Comparison of ENCODE assay signal across 1 cellular context in genomic region chr2:205704101-205704741, GRCh38.
A peak's percentile ranks its signal among the peaks of the same experiment; 100 is the strongest.
TF ChIP-seq lines count a peak whose summit lies in the region.

No MANE protein-coding gene starts in this region.

TF ChIP-seq in HepG2, 621 proteins besides CTCF, POLR2A, EP300 and RAD21 (continued from another document and continues in another):
- TF ChIP-seq, protein P1, sequence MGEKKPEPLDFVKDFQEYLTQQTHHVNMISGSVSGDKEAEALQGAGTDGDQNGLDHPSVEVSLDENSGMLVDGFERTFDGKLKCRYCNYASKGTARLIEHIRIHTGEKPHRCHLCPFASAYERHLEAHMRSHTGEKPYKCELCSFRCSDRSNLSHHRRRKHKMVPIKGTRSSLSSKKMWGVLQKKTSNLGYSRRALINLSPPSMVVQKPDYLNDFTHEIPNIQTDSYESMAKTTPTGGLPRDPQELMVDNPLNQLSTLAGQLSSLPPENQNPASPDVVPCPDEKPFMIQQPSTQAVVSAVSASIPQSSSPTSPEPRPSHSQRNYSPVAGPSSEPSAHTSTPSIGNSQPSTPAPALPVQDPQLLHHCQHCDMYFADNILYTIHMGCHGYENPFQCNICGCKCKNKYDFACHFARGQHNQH (CRISPR knock-in tag; IDR thresholded peaks at IDR 0.05): 0 out of 2 replicates have a peak, but pooled peaks have one; percentile 14
- TF ChIP-seq, protein P2, sequence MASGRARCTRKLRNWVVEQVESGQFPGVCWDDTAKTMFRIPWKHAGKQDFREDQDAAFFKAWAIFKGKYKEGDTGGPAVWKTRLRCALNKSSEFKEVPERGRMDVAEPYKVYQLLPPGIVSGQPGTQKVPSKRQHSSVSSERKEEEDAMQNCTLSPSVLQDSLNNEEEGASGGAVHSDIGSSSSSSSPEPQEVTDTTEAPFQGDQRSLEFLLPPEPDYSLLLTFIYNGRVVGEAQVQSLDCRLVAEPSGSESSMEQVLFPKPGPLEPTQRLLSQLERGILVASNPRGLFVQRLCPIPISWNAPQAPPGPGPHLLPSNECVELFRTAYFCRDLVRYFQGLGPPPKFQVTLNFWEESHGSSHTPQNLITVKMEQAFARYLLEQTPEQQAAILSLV (CRISPR knock-in tag; IDR thresholded peaks at IDR 0.05; ENCODE audit: borderline replicate concordance): 0 out of 2 replicates have a peak, but pooled peaks have one; percentile 28
- no peak for TF ChIP-seq XBP1 (CRISPR knock-in tag; IDR thresholded peaks at IDR 0.05)
- no peak; the same call in 1 of the 2 replicates for TF ChIP-seq DPF2 (CRISPR knock-in tag; IDR thresholded peaks at IDR 0.05; ENCODE audit: borderline replicate concordance, low read depth)
- TF ChIP-seq SRF (IDR thresholded peaks at IDR 0.05; ENCODE audit: low read depth, low read length): no peak
- no peak for TF ChIP-seq ETV6 (CRISPR knock-in tag; conservative IDR thresholded peaks at IDR 0.05)
- 0 out of 2 replicates have a peak, but pooled peaks have one; percentile 44 for TF ChIP-seq RNF2 (conservative IDR thresholded peaks at IDR 0.05; ENCODE audit: low read depth)
- no peak for TF ChIP-seq ZNF407 (CRISPR knock-in tag; IDR thresholded peaks at IDR 0.05; ENCODE audit: not compliant biosample characterization)
- no peak for TF ChIP-seq CERS6 (CRISPR knock-in tag; IDR thresholded peaks at IDR 0.05)
- no peak for TF ChIP-seq DRAP1 (CRISPR knock-in tag; IDR thresholded peaks at IDR 0.05)
- no peak for TF ChIP-seq ATF1 (CRISPR knock-in tag; IDR thresholded peaks at IDR 0.05)
- TF ChIP-seq RBM22 (optimal IDR thresholded peaks at IDR 0.05; ENCODE audit: low read length): no peak
- no peak for TF ChIP-seq NFYC (CRISPR knock-in tag; IDR thresholded peaks at IDR 0.05)
- TF ChIP-seq PBX3 (CRISPR knock-in tag; IDR thresholded peaks at IDR 0.05; ENCODE audit: borderline replicate concordance): no peak
- peak; percentile 42; the same call in 1 of the 2 replicates for TF ChIP-seq TBX2 (CRISPR knock-in tag; IDR thresholded peaks at IDR 0.05; ENCODE audit: borderline replicate concordance)
- TF ChIP-seq TMF1 (CRISPR knock-in tag; IDR thresholded peaks at IDR 0.05; ENCODE audit: low read depth): no peak
- peak; percentile 34; the same call in 1 of the 2 replicates for TF ChIP-seq BRF2 (CRISPR knock-in tag; IDR thresholded peaks at IDR 0.05)
- peak; percentile 38; the same call in 1 of the 2 replicates for TF ChIP-seq SAP130 (CRISPR knock-in tag; IDR thresholded peaks at IDR 0.05; ENCODE audit: low read depth)
- TF ChIP-seq CBX2 (IDR thresholded peaks at IDR 0.05; ENCODE audit: low read depth, low read length): no peak
- no peak for TF ChIP-seq CBX2 (CRISPR knock-in tag; IDR thresholded peaks at IDR 0.05; ENCODE audit: low read depth)
- TF ChIP-seq MYNN (CRISPR knock-in tag; IDR thresholded peaks at IDR 0.05; ENCODE audit: low read depth): no peak
- no peak for TF ChIP-seq BRD4 (CRISPR knock-in tag; IDR thresholded peaks at IDR 0.05)
- TF ChIP-seq LBX2 (CRISPR knock-in tag; IDR thresholded peaks at IDR 0.05; ENCODE audit: borderline replicate concordance): no peak
- no peak for TF ChIP-seq ZNF691 (CRISPR knock-in tag; IDR thresholded peaks at IDR 0.05; ENCODE audit: borderline replicate concordance, low read depth)
- TF ChIP-seq RBM39 (IDR thresholded peaks at IDR 0.05; ENCODE audit: low read depth, low read length, poor library complexity, severe bottlenecking): no peak
- TF ChIP-seq PHF20 (CRISPR knock-in tag; IDR thresholded peaks at IDR 0.05): no peak
- TF ChIP-seq ZNF530 (CRISPR knock-in tag; IDR thresholded peaks at IDR 0.05; ENCODE audit: low read depth): no peak
- no peak for TF ChIP-seq ELK4 (CRISPR knock-in tag; IDR thresholded peaks at IDR 0.05; ENCODE audit: borderline replicate concordance)
- TF ChIP-seq ZNF343 (CRISPR knock-in tag; IDR thresholded peaks at IDR 0.05): no peak
- TF ChIP-seq ZNF724P (CRISPR knock-in tag; IDR thresholded peaks at IDR 0.05; ENCODE audit: borderline replicate concordance): no peak
- no peak for TF ChIP-seq POLR2AphosphoS5 (IDR thresholded peaks at IDR 0.05; ENCODE audit: low read depth, low read length)
- no peak for TF ChIP-seq ZNF468 (CRISPR knock-in tag; IDR thresholded peaks at IDR 0.05)
- peak; percentile 84 for TF ChIP-seq SALL1 (CRISPR knock-in tag; IDR thresholded peaks at IDR 0.05)
- peak; percentile 29; the same call in 1 of the 2 replicates for TF ChIP-seq POGZ (CRISPR knock-in tag; IDR thresholded peaks at IDR 0.05)
- TF ChIP-seq AKNA (CRISPR knock-in tag; IDR thresholded peaks at IDR 0.05; ENCODE audit: borderline replicate concordance): no peak
- no peak for TF ChIP-seq NAIF1 (CRISPR knock-in tag; IDR thresholded peaks at IDR 0.05; ENCODE audit: borderline replicate concordance)
